In genomic region chr12:121455766-121456420, GRCh38 we compare ENCODE assay signal across 11 cellular contexts.
"Had no signal": no experiment of that assay in that cellular context is flagged by ENCODE, and none has a peak within 500 bp of the region (broad histone marks: within the 10 kb centered on the region; RNA-seq: fewer than 3 reads in every experiment).

No MANE protein-coding gene starts in this region.

- H3K27me3 Mint-ChIP-seq: progenitor cell of endocrine pancreas had no signal

- H3K9me3 Mint-ChIP-seq: activated T-cell treated with anti-CD3 and anti-CD28 coated beads, Interleukin-2, amount 50 U/mL, for 72 hours had no signal

- DNase-seq: activated CD4-positive, CD25-positive, alpha-beta regulatory T cell; activated naive CD4-positive, alpha-beta T cell; activated T-cell treated with anti-CD3 and anti-CD28 coated beads, Interleukin-2, amount 50 U/mL, for 72 hours; foreskin melanocyte; heart left ventricle; right lobe of liver; stimulated activated naive CD8-positive, alpha-beta T cell treated with anti-CD3 and anti-CD28 coated beads, Interleukin-15, Interleukin-2, amounts not matched to agents 100 U/mL and 50 U/mL, for 24 hours; upper lobe of right lung had no signal

- H3K36me3 ChIP-seq: cardiac muscle cell, right lobe of liver had no signal

- H3K4me3 Mint-ChIP-seq: activated T-cell treated with anti-CD3 and anti-CD28 coated beads, Interleukin-2, amount 50 U/mL, for 72 hours had no signal

- H3K4me3 ChIP-seq: cardiac muscle cell, heart left ventricle, right lobe of liver, suprapubic skin, upper lobe of right lung had no signal

- H3K4me1 ChIP-seq: right lobe of liver had no signal

- ATAC-seq: activated T-cell treated with anti-CD3 and anti-CD28 coated beads, Interleukin-2, amount 50 U/mL, for 72 hours; heart left ventricle; right lobe of liver; stimulated activated naive CD8-positive, alpha-beta T cell treated with anti-CD3 and anti-CD28 coated beads, Interleukin-15, Interleukin-2, amounts not matched to agents 100 U/mL and 50 U/mL, for 24 hours; upper lobe of right lung had no signal

- H3K27ac Mint-ChIP-seq: activated T-cell treated with anti-CD3 and anti-CD28 coated beads, Interleukin-2, amount 50 U/mL, for 72 hours; progenitor cell of endocrine pancreas had no signal

- H3K27me3 ChIP-seq: cardiac muscle cell, heart left ventricle, right lobe of liver, suprapubic skin, upper lobe of right lung had no signal

- H3K9me3 ChIP-seq: heart left ventricle, right lobe of liver, suprapubic skin, upper lobe of right lung had no signal

- H3K27ac ChIP-seq: cardiac muscle cell, heart left ventricle, right lobe of liver, suprapubic skin, upper lobe of right lung had no signal
